9 cellular contexts compared by ENCODE assay signal in the genomic region with DNA sequence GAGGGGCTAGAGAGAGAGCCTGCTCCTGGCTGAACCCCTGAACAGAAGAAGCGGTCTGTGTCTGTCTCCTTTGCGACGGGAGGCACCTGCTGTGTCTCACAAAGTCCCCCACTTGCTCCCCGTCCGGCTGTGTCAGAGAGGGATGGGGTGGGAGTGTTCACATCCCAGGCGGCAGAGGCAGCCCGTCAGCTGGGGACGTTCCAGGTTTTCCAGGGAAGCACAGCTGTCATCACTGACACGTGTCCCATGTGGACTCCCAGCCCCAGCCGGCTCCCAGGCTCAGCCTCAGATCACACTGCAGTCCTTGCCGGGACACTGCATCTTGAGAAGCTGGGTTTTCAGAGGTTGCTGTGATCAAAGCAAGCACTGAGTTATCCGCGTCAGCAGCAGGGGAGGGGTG. TPM values are rescaled to one million over a fixed set of nuclear protein-coding genes. Genes with fewer than 3 reads are reported as not detected.
DNase-seq lines count a peak whose midpoint lies in the region; ATAC-seq and TF ChIP-seq lines count a peak whose summit lies in the region.
"Had no signal": no experiment of that assay in that cellular context is flagged by ENCODE, and none has a peak within 500 bp of the region (broad histone marks: within the 10 kb centered on the region; RNA-seq: fewer than 3 reads in every experiment).

No MANE protein-coding gene starts in this region.

- DNase-seq in EH (ENCODE audit: low read depth) (peak; percentile 27), endothelial cell (ENCODE audit: low spot score) (no peak), progenitor cell of endocrine pancreas (ENCODE audit: low spot score, unreplicated experiment) (no peak), NOMO-1 treated with DMSO at 0.1 percent for 48 hours (lab: John Stamatoyannopoulos, UW; ENCODE audit: unreplicated experiment) (no peak), NCI-H226 (no peak)
- DNase-seq in activated CD4-positive, CD25-positive, alpha-beta regulatory T cell (lab: John Stamatoyannopoulos, UW): no peak
- DNase-seq: activated CD4-positive, alpha-beta T cell treated with anti-CD3 and anti-CD28 coated beads, Interleukin-2, amount 50 U/mL, for 4 hours had no signal

- no peak overlapping the region for H2AFZ ChIP-seq in OCI-LY3 (ENCODE audit: low read depth, low read length)

- no peak overlapping the region for H3K27ac Mint-ChIP-seq in endothelial cell (ENCODE audit: unreplicated experiment)
- no peak overlapping the region for H3K27ac Mint-ChIP-seq in progenitor cell of endocrine pancreas

- peaks cover 9% of the 10 kb centered on the region for H3K27me3 Mint-ChIP-seq in endothelial cell (ENCODE audit: unreplicated experiment)
- H3K27me3 Mint-ChIP-seq in progenitor cell of endocrine pancreas: no peaks in the 10 kb centered on the region

- H3K36me3 Mint-ChIP-seq in endothelial cell (ENCODE audit: low read depth, unreplicated experiment) (peaks cover 7% of the 10 kb centered on the region), progenitor cell of endocrine pancreas (ENCODE audit: insufficient read depth) (peaks cover 4% of the 10 kb centered on the region)

- H3K4me3 ChIP-seq in OCI-LY3 (ENCODE audit: low read length): 0 out of 2 replicates have a peak overlapping the region, but pooled peaks have one; percentile 81

- H3K9me3 ChIP-seq in OCI-LY3 (ENCODE audit: insufficient read depth, low read length): no peaks in the 10 kb centered on the region

- H3K27me3 ChIP-seq in OCI-LY3 (ENCODE audit: low read depth, low read length): no peaks in the 10 kb centered on the region

- no peak overlapping the region for H3K27ac ChIP-seq in OCI-LY3 (ENCODE audit: low read length)

- peaks cover 8% of the 10 kb centered on the region for H3K4me1 Mint-ChIP-seq in endothelial cell (ENCODE audit: unreplicated experiment)
- H3K4me1 Mint-ChIP-seq in progenitor cell of endocrine pancreas (ENCODE audit: low read depth): peaks cover 9% of the 10 kb centered on the region

- no peak overlapping the region for H3K9ac ChIP-seq in OCI-LY3 (ENCODE audit: low read length)

- H3K9me3 Mint-ChIP-seq in endothelial cell (ENCODE audit: unreplicated experiment) (no peaks in the 10 kb centered on the region), progenitor cell of endocrine pancreas (ENCODE audit: low read depth) (no peaks in the 10 kb centered on the region)

- ATAC-seq in GM19452 (IDR thresholded peaks at IDR 0.05; ENCODE audit: unreplicated experiment): no peak

- peaks cover 16% of the 10 kb centered on the region for H3K36me3 ChIP-seq in OCI-LY3 (replicated peaks; ENCODE audit: low read depth, low read length)

- H3K79me2 ChIP-seq in OCI-LY3 (ENCODE audit: low read length): peaks cover 24% of the 10 kb centered on the region

- no peaks in the 10 kb centered on the region for H4K20me1 ChIP-seq in OCI-LY3 (ENCODE audit: insufficient read depth, low read length)

- H3K4me2 ChIP-seq in OCI-LY3 (ENCODE audit: low read length): no peak overlapping the region

- no peak for TF ChIP-seq CTCF in OCI-LY3 (IDR thresholded peaks at IDR 0.05; ENCODE audit: low read depth, low read length)
- TF ChIP-seq CTCF in endothelial cell (IDR thresholded peaks at IDR 0.05; ENCODE audit: unreplicated experiment): no peak
- no peak for TF ChIP-seq CTCF in progenitor cell of endocrine pancreas (IDR thresholded peaks at IDR 0.05; ENCODE audit: unreplicated experiment)

- H3K4me1 ChIP-seq in OCI-LY3 (ENCODE audit: low read length): peaks cover 12% of the 10 kb centered on the region

- peak overlapping the region; percentile 91 for H3K4me3 Mint-ChIP-seq in endothelial cell (ENCODE audit: unreplicated experiment)
- H3K4me3 Mint-ChIP-seq in progenitor cell of endocrine pancreas (ENCODE audit: low read depth): peak overlapping the region; percentile 83

RNA-seq across cellular contexts. Expression of gene TELO2, which starts 1.6 kb away (rescaled TPM):
- total RNA-seq in endothelial cell (ENCODE audit: unreplicated experiment): 64.5 TPM
- total RNA-seq in progenitor cell of endocrine pancreas: 73.4 and 77.2 TPM in 2 replicates

RNA-seq across cellular contexts. Expression of gene PTX4, which starts 6.0 kb away (rescaled TPM):
- 0.21 TPM for total RNA-seq in endothelial cell (ENCODE audit: unreplicated experiment)
- not detected in 2 replicates for total RNA-seq in progenitor cell of endocrine pancreas

RNA-seq across cellular contexts. Expression of gene CLCN7, which starts 19.9 kb away (rescaled TPM):
- 99.1 TPM for total RNA-seq in endothelial cell (ENCODE audit: unreplicated experiment)
- total RNA-seq in progenitor cell of endocrine pancreas: 85.3 and 89.4 TPM in 2 replicates

RNA-seq across cellular contexts. Expression of gene TMEM204, which starts 38.8 kb away (rescaled TPM):
- total RNA-seq in endothelial cell (ENCODE audit: unreplicated experiment): 66.3 TPM
- not detected in 2 replicates for total RNA-seq in progenitor cell of endocrine pancreas

RNA-seq across cellular contexts. Expression of gene CCDC154, which starts 50.4 kb away (rescaled TPM):
- total RNA-seq in endothelial cell (ENCODE audit: unreplicated experiment): 2.4 TPM
- total RNA-seq in progenitor cell of endocrine pancreas: 4.8 and 5.7 TPM in 2 replicates
